9 cellular contexts compared by ENCODE assay signal in genomic region chr17:22410136-22410535, GRCh38.
"Had no signal": no experiment of that assay in that cellular context is flagged by ENCODE, and none has a peak within 500 bp of the region (broad histone marks: within the 10 kb centered on the region; RNA-seq: fewer than 3 reads in every experiment).

No MANE protein-coding gene starts in this region.

- H3K4me3 ChIP-seq: GM23248, GM23338, HAP-1 had no signal

- H3K4me3 Mint-ChIP-seq: GM23338, H9, HFFc6 had no signal

- H3K27ac ChIP-seq: GM23248 had no signal

- H3K36me3 ChIP-seq: HAP-1 had no signal

- H3K4me1 ChIP-seq: HAP-1 had no signal

- DNase-seq: GM23248, GOT3, H7, H9, HCEC 1CT, HFFc6 had no signal

- ATAC-seq: GM23338, HCT116 had no signal

- H3K27ac Mint-ChIP-seq: GM23338, H9, HFFc6 had no signal

- H3K4me1 Mint-ChIP-seq: GM23338, H9 had no signal

- H3K9me3 ChIP-seq: HAP-1 had no signal
